ENCODE assay signal across 11 cellular contexts in the genomic region with DNA sequence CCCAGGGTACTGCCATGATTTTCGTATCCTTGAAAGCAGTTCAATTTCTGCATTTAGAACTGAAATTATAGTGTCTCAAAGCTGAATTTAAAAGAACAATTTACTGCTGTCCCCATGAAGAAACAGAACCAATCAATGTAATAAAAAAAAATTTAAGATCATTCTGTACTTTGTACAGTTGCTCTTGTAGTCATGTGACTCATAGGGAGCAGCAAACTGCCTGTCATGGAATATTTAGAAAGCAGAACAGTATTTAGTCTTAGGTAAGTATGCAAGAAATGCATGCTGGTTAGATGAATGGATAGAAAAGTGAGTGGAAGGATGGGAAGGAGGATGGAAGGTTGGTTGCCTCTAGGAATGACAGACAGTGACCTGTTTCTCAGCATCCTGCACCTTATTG.
"Had no signal": no experiment of that assay in that cellular context is flagged by ENCODE, and none has a peak within 500 bp of the region (broad histone marks: within the 10 kb centered on the region; RNA-seq: fewer than 3 reads in every experiment).

No MANE protein-coding gene starts in this region.

- FAIRE-seq: H1, H54 had no signal

- H3K9ac ChIP-seq: GM23248 had no signal

- H3K27ac ChIP-seq: GM23248 had no signal

- H3K4me3 Mint-ChIP-seq: GM23338, H9, HFFc6 had no signal

- H3K27ac Mint-ChIP-seq: GM23338, H9, HFFc6 had no signal

- H2AFZ ChIP-seq: GM23248, GM23338 had no signal

- H3K4me2 ChIP-seq: GM23338 had no signal

- H3K9me3 Mint-ChIP-seq: GM23338, H9, HFFc6 had no signal

- DNase-seq: GM23248, GOT3, H7, H9, HCEC 1CT, HFFc6 had no signal

- H3K9me3 ChIP-seq: HAP-1 had no signal

- H3K36me3 ChIP-seq: HAP-1 had no signal

- H3K4me3 ChIP-seq: GM23248, GM23338, HAP-1 had no signal

- ATAC-seq: GM23338, HCT116 had no signal
